In genomic region chr17:5434984-5435383, GRCh38 we compare ENCODE assay signal across 1 cellular context.
TF ChIP-seq lines count a peak whose summit lies in the region.

No MANE protein-coding gene starts in this region.

TF ChIP-seq in H1, 55 proteins besides CTCF, POLR2A, EP300 and RAD21:
- no peak for TF ChIP-seq SIRT6 (IDR thresholded peaks at IDR 0.05; ENCODE audit: low read length)
- no peak for TF ChIP-seq ASH2L (IDR thresholded peaks at IDR 0.05; ENCODE audit: low read length)
TF ChIP-seq in H1: peak in this region for 0.
